In genomic region chr4:126455865-126456264, GRCh38 we compare ENCODE assay signal across 31 cellular contexts.
A peak's percentile ranks its signal among the peaks of the same experiment; 100 is the strongest.
DNase-seq lines count a peak whose midpoint lies in the region; ATAC-seq, FAIRE-seq and TF ChIP-seq lines count a peak whose summit lies in the region.
"Had no signal": no experiment of that assay in that cellular context is flagged by ENCODE, and none has a peak within 500 bp of the region (broad histone marks: within the 10 kb centered on the region; RNA-seq: fewer than 3 reads in every experiment).

No MANE protein-coding gene starts in this region.

- no peak for TF ChIP-seq POLR2A in IMR-90 (IDR thresholded peaks at IDR 0.05; ENCODE audit: low read depth, low read length)
- no peak for TF ChIP-seq POLR2A in K562 (conservative IDR thresholded peaks at IDR 0.05)

- BruUV-seq in IMR-90 (replicated peaks; lab: Mats Ljungman, UMichigan) (no TSS peak), K562 (replicated peaks; lab: Mats Ljungman, UMichigan) (no TSS peak)

- H3K36me3 ChIP-seq in IMR-90 (ENCODE audit: control insufficient read depth, insufficient read depth, low read length): no peaks in the 10 kb centered on the region
- H3K36me3 ChIP-seq in K562 (ENCODE audit: control insufficient read depth, insufficient read depth, low read length): peaks cover 36% of the 10 kb centered on the region
- H3K36me3 ChIP-seq: BE2C; BLaER1; BLaER1 treated with 17β-estradiol and CSF1 and Interleukin-3, amounts not matched to agents 10 nM and 100 nM had no signal

- no peak overlapping the region for H2AK9ac ChIP-seq in IMR-90 (replicated peaks; ENCODE audit: low read depth, low read length, poor library complexity)

- no peak overlapping the region for H3K23ac ChIP-seq in IMR-90 (ENCODE audit: low read depth, low read length)

- no peaks in the 10 kb centered on the region for H4K20me1 ChIP-seq in IMR-90 (ENCODE audit: insufficient read depth, low read length)
- no peaks in the 10 kb centered on the region for H4K20me1 ChIP-seq in K562 (replicated peaks; ENCODE audit: control insufficient read depth, insufficient read depth, low read length)
- H4K20me1 ChIP-seq: BLaER1; BLaER1 treated with 17β-estradiol and CSF1 and Interleukin-3, amounts not matched to agents 10 nM and 100 nM had no signal

- CTCF ChIA-PET in IMR-90 (lab: Yijun Ruan, JAX): no interaction called here
- CTCF ChIA-PET in K562 (lab: Yijun Ruan, JAX; ENCODE audit: low intra/inter-chr PET ratio): no interaction called here

- ATAC-seq in IMR-90 (ENCODE audit: low read depth): no peak
- ATAC-seq in K562: no peak
- no peak for ATAC-seq in sciatic nerve
- ATAC-seq: A549; CD8-positive, alpha-beta T cell had no signal

- no peaks in the 10 kb centered on the region for H3K79me2 ChIP-seq in K562 (ENCODE audit: control insufficient read depth, insufficient read depth, low read length)

- no peak overlapping the region for H2BK15ac ChIP-seq in IMR-90 (ENCODE audit: low read depth, low read length)

- H3K4me2 ChIP-seq in IMR-90 (ENCODE audit: low read depth, low read length) (no peak overlapping the region), K562 (ENCODE audit: insufficient read depth, low read length) (no peak overlapping the region)
- H3K4me2 ChIP-seq: A549; BLaER1; BLaER1 treated with 17β-estradiol and CSF1 and Interleukin-3, amounts not matched to agents 10 nM and 100 nM had no signal

- H2BK120ac ChIP-seq in IMR-90 (ENCODE audit: low read depth, low read length): no peak overlapping the region

- H4K5ac ChIP-seq in IMR-90 (ENCODE audit: low read depth, low read length): no peak overlapping the region

- no peaks in the 10 kb centered on the region for H3K9me3 ChIP-seq in IMR-90 (ENCODE audit: control insufficient read depth, insufficient read depth, low read length)
- no peaks in the 10 kb centered on the region for H3K9me3 ChIP-seq in K562 (replicated peaks; ENCODE audit: control insufficient read depth, insufficient read depth, low read depth, low read length)
- H3K9me3 ChIP-seq: A549; BE2C; BLaER1; BLaER1 treated with 17β-estradiol and CSF1 and Interleukin-3, amounts not matched to agents 10 nM and 100 nM; Caco-2 had no signal

- POLR2A ChIA-PET in IMR-90 (lab: Charles Lee; ENCODE audit: unreplicated experiment): no interaction called here
- POLR2A ChIA-PET in K562 (lab: Yijun Ruan, JAX): no interaction called here

- no peak overlapping the region for H2BK5ac ChIP-seq in IMR-90 (ENCODE audit: low read depth, low read length, poor library complexity, severe bottlenecking)

- no peak for TF ChIP-seq EP300 in K562 (IDR thresholded peaks at IDR 0.05; ENCODE audit: low read length)

- no peak overlapping the region for H2AK5ac ChIP-seq in IMR-90 (ENCODE audit: low read depth, low read length)

- dilution Hi-C loops in IMR-90 (cut with HindIII; ENCODE audit: low sequenced_read_pairs, unreplicated experiment): no loop called here

- in situ Hi-C loops in IMR-90 (cut with MboI; ENCODE audit: low sequenced_read_pairs): no loop called here
- in situ Hi-C loops in K562 (cut with MboI): no loop called here

- WGBS in IMR-90 (ENCODE audit: extremely low coverage in 2 of 2, insufficient read length in 1 of 2), 2 experiments: no CpG with 5 or more reads among the region's 4 CpGs
- 62% methylated on average over 4 of the region's 4 CpGs for WGBS in K562 (ENCODE audit: insufficient coverage, low coverage, missing lambda C conversion rate)

- H3K4me1 ChIP-seq in IMR-90 (ENCODE audit: control insufficient read depth, insufficient read depth, low read length): peaks cover 2% of the 10 kb centered on the region; the same call in 1 of the 2 replicates
- H3K4me1 ChIP-seq in K562 (replicated peaks in 1 of 2; ENCODE audit: control insufficient read depth in 2 of 2, insufficient read depth in 2 of 2, low read length in 2 of 2): no peaks in the 10 kb centered on the region; a peak in 1 of 5 replicates
- H3K4me1 ChIP-seq: A549; BLaER1; BLaER1 treated with 17β-estradiol and CSF1 and Interleukin-3, amounts not matched to agents 10 nM and 100 nM; Caco-2 had no signal

- no peak overlapping the region for H3K56ac ChIP-seq in IMR-90 (ENCODE audit: extremely low read depth, insufficient read depth, low read length)

- no peak overlapping the region for H4K91ac ChIP-seq in IMR-90 (ENCODE audit: insufficient read depth, low read depth, low read length)

- DNase-seq in IMR-90 (no peak), K562 (ENCODE audit: extremely low read depth in 1 of 4, low spot score in 3 of 4) (no peak), sciatic nerve (ENCODE audit: low spot score) (no peak)
- no peak for DNase-seq in activated effector memory CD4-positive, alpha-beta T cell treated with Interleukin-2 at 50 U/mL for 16 hours
- DNase-seq: 8988T; ACHN; AML-193; BE2C; C1 segment of cervical spinal cord; Caco-2; Calu3; CD4-positive, alpha-beta memory T cell; CD4-positive, alpha-beta T cell; CD4-positive, CD25-positive, alpha-beta regulatory T cell; CD8-positive, alpha-beta memory T cell; CD8-positive, alpha-beta T cell; COR-L47; DMS 273 treated with DMSO at 0.1 percent for 48 hours; DMS153; DMS53; DMS79; DMS79 treated with DMSO at 0.1 percent for 48 hours; DND-41; EL had no signal

- no peak overlapping the region for H3K4ac ChIP-seq in IMR-90 (ENCODE audit: low read depth, low read length)

- H3K27ac ChIP-seq in IMR-90 (ENCODE audit: insufficient read depth, low read length): no peak overlapping the region
- no peak overlapping the region for H3K27ac ChIP-seq in K562 (ENCODE audit: extremely low read depth, low read depth, low read length)
- H3K27ac ChIP-seq: 22Rv1; A549; BLaER1; BLaER1 treated with 17β-estradiol and CSF1 and Interleukin-3, amounts not matched to agents 10 nM and 100 nM; C4-2B had no signal

- H3K79me1 ChIP-seq in IMR-90 (ENCODE audit: low read depth in 1 of 2, low read length in 2 of 2): no peaks in the 10 kb centered on the region

- H3K14ac ChIP-seq in IMR-90 (replicated peaks; ENCODE audit: low read depth, low read length): no peak overlapping the region

- H3K9me1 ChIP-seq in IMR-90 (ENCODE audit: insufficient read depth, low read length): no peaks in the 10 kb centered on the region
- H3K9me1 ChIP-seq in K562 (ENCODE audit: control insufficient read depth, insufficient read depth, low read length): no peaks in the 10 kb centered on the region

- H2AFZ ChIP-seq in IMR-90 (replicated peaks; ENCODE audit: low read length, poor library complexity) (no peak overlapping the region), K562 (ENCODE audit: low read depth, low read length) (no peak overlapping the region)

- H3K27me3 ChIP-seq in IMR-90 (ENCODE audit: control insufficient read depth, insufficient read depth, low read length): no peaks in the 10 kb centered on the region
- no peaks in the 10 kb centered on the region for H3K27me3 ChIP-seq in K562 (ENCODE audit: control insufficient read depth in 2 of 2, insufficient read depth in 2 of 2, low read length in 2 of 2)
- H3K27me3 ChIP-seq: BE2C; BLaER1; BLaER1 treated with 17β-estradiol and CSF1 and Interleukin-3, amounts not matched to agents 10 nM and 100 nM had no signal

- TF ChIP-seq CTCF in IMR-90 (conservative IDR thresholded peaks at IDR 0.05; ENCODE audit: low read depth, low read length) (no peak), K562 (IDR thresholded peaks at IDR 0.05 in 2 of 3, conservative IDR thresholded peaks at IDR 0.05 in 1 of 3; ENCODE audit: insufficient read depth in 2 of 3, low read depth in 1 of 3, low read length in 3 of 3) (no peak)

- no peak overlapping the region for H2BK20ac ChIP-seq in IMR-90 (ENCODE audit: low read depth, low read length)

- FAIRE-seq in K562 (lab: Jason Lieb, UNC): no peak
- FAIRE-seq: A204.1, A549, D721Med had no signal

- intact Hi-C loops in IMR-90 (cut with micrococcal nuclease): no loop called here
- intact Hi-C loops in K562 (cut with micrococcal nuclease): no loop called here
- intact Hi-C loops in sciatic nerve (cut with DNase I): no loop called here

- H3K9ac ChIP-seq in IMR-90 (ENCODE audit: low read depth, low read length): no peak overlapping the region
- no peak overlapping the region for H3K9ac ChIP-seq in K562 (ENCODE audit: insufficient read depth in 1 of 2, low read depth in 2 of 2, low read length in 2 of 2)
- H3K9ac ChIP-seq: BLaER1; BLaER1 treated with 17β-estradiol and CSF1 and Interleukin-3, amounts not matched to agents 10 nM and 100 nM had no signal

- TF ChIP-seq RAD21 in IMR-90 (IDR thresholded peaks at IDR 0.05; ENCODE audit: low read length) (no peak), K562 (CRISPR knock-in tag; conservative IDR thresholded peaks at IDR 0.05 in 1 of 2, IDR thresholded peaks at IDR 0.05 in 1 of 2) (no peak)

- H4K8ac ChIP-seq in IMR-90 (ENCODE audit: low read depth in 2 of 2, low read length in 2 of 2): no peak overlapping the region

- H3K4me3 ChIP-seq in IMR-90 (ENCODE audit: insufficient read depth, low read depth, low read length) (no peak overlapping the region), K562 (no peak overlapping the region)
- H3K4me3 ChIP-seq: A549; BLaER1; BLaER1 treated with 17β-estradiol and CSF1 and Interleukin-3, amounts not matched to agents 10 nM and 100 nM had no signal

- no peak overlapping the region for H3K18ac ChIP-seq in IMR-90 (ENCODE audit: low read depth, low read length)

TF ChIP-seq in IMR-90, 13 proteins besides CTCF, POLR2A, EP300 and RAD21:
- TF ChIP-seq CEBPB (IDR thresholded peaks at IDR 0.05; ENCODE audit: low read depth, low read length): peak; percentile 73
- TF ChIP-seq CHD1 (IDR thresholded peaks at IDR 0.05; ENCODE audit: low read depth, low read length): no peak

TF ChIP-seq in K562, 482 proteins besides CTCF, POLR2A, EP300 and RAD21:
- no peak for TF ChIP-seq PREB (CRISPR knock-in tag; IDR thresholded peaks at IDR 0.05)
- TF ChIP-seq CEBPB (tag; IDR thresholded peaks at IDR 0.05): peak; percentile 60
